1 cellular context compared by ENCODE assay signal in genomic region chr17:63842540-63843386, GRCh38.
TF ChIP-seq lines count a peak whose summit lies in the region.

Gene SMARCD2, minus strand, starts transcription at chr17:63842685. Its CDS starts 11 bp downstream, at chr17:63842674.

TF ChIP-seq in K562, 482 proteins besides CTCF, POLR2A, EP300 and RAD21 (continued from another document and continues in another):
- no peak for TF ChIP-seq TSHZ1 (CRISPR knock-in tag; IDR thresholded peaks at IDR 0.05)
- peak; percentile 69 for TF ChIP-seq PRPF4 (IDR thresholded peaks at IDR 0.05; ENCODE audit: insufficient read depth, low read depth, low read length, poor library complexity, severe bottlenecking)
- TF ChIP-seq, protein P1, sequence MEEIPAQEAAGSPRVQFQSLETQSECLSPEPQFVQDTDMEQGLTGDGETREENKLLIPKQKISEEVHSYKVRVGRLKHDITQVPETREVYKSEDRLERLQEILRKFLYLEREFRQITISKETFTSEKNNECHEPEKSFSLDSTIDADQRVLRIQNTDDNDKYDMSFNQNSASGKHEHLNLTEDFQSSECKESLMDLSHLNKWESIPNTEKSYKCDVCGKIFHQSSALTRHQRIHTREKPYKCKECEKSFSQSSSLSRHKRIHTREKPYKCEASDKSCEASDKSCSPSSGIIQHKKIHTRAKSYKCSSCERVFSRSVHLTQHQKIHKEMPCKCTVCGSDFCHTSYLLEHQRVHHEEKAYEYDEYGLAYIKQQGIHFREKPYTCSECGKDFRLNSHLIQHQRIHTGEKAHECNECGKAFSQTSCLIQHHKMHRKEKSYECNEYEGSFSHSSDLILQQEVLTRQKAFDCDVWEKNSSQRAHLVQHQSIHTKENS (CRISPR knock-in tag; IDR thresholded peaks at IDR 0.05): no peak
- TF ChIP-seq PHB (CRISPR knock-in tag; IDR thresholded peaks at IDR 0.05): no peak
- peak; percentile 47 to 58; a peak in 2 of 4 replicates for TF ChIP-seq KDM1A (IDR thresholded peaks at IDR 0.05)
- TF ChIP-seq STAG1 (CRISPR knock-in tag; IDR thresholded peaks at IDR 0.05; ENCODE audit: borderline replicate concordance): no peak
- peak; percentile 73 for TF ChIP-seq PKNOX1 (IDR thresholded peaks at IDR 0.05)
- no peak for TF ChIP-seq KHSRP (IDR thresholded peaks at IDR 0.05)
- TF ChIP-seq NUFIP1 (IDR thresholded peaks at IDR 0.05; ENCODE audit: partially characterized antibody): peak; percentile 100
- TF ChIP-seq ZNF76 (CRISPR knock-in tag; IDR thresholded peaks at IDR 0.05; ENCODE audit: borderline replicate concordance): peak; percentile 91
- TF ChIP-seq FOXK2 (conservative IDR thresholded peaks at IDR 0.05 in 1 of 2, IDR thresholded peaks at IDR 0.05 in 1 of 2; ENCODE audit: low read depth in 2 of 2): 0 out of 4 replicates have a peak, but pooled peaks have one; percentile 6 to 8
- TF ChIP-seq ASH1L (IDR thresholded peaks at IDR 0.05; ENCODE audit: borderline replicate concordance, low read depth, partially characterized antibody): no peak
- TF ChIP-seq MAFF (IDR thresholded peaks at IDR 0.05; ENCODE audit: low read length): no peak
- peak; percentile 29; the same call in 1 of the 2 replicates for TF ChIP-seq BHLHE40 (IDR thresholded peaks at IDR 0.05; ENCODE audit: low read length)
- TF ChIP-seq, protein P2, sequence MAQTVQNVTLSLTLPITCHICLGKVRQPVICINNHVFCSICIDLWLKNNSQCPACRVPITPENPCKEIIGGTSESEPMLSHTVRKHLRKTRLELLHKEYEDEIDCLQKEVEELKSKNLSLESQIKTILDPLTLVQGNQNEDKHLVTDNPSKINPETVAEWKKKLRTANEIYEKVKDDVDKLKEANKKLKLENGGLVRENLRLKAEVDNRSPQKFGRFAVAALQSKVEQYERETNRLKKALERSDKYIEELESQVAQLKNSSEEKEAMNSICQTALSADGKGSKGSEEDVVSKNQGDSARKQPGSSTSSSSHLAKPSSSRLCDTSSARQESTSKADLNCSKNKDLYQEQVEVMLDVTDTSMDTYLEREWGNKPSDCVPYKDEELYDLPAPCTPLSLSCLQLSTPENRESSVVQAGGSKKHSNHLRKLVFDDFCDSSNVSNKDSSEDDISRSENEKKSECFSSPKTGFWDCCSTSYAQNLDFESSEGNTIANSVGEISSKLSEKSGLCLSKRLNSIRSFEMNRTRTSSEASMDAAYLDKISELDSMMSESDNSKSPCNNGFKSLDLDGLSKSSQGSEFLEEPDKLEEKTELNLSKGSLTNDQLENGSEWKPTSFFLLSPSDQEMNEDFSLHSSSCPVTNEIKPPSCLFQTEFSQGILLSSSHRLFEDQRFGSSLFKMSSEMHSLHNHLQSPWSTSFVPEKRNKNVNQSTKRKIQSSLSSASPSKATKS (CRISPR knock-in tag; IDR thresholded peaks at IDR 0.05): no peak
- TF ChIP-seq ZNF589 (CRISPR knock-in tag; IDR thresholded peaks at IDR 0.05; ENCODE audit: low read depth): peak; percentile 75; the same call in 1 of the 2 replicates
- peak; percentile 72; the same call in 1 of the 2 replicates for TF ChIP-seq TCF7 (IDR thresholded peaks at IDR 0.05; ENCODE audit: borderline replicate concordance)
- TF ChIP-seq E2F6 (IDR thresholded peaks at IDR 0.05; ENCODE audit: borderline replicate concordance in 1 of 2, extremely low read depth in 1 of 2, insufficient read depth in 1 of 2, insufficient read length in 1 of 2, low read depth in 1 of 2, low read length in 1 of 2, poor library complexity in 1 of 2, severe bottlenecking in 1 of 2): peak; percentile 36 to 76
- TF ChIP-seq GTF3C2 (IDR thresholded peaks at IDR 0.05; ENCODE audit: borderline replicate concordance, extremely low read depth, insufficient read length): no peak
- TF ChIP-seq NBN (IDR thresholded peaks at IDR 0.05; ENCODE audit: low read depth): peak; percentile 99
- TF ChIP-seq ZBTB8A (IDR thresholded peaks at IDR 0.05; ENCODE audit: partially characterized antibody): no peak
- TF ChIP-seq CXXC5 (CRISPR knock-in tag; IDR thresholded peaks at IDR 0.05): peak; percentile 98
- TF ChIP-seq RFX5 (IDR thresholded peaks at IDR 0.05; ENCODE audit: low read depth, low read length): peak; percentile 90
- TF ChIP-seq, protein P3, sequence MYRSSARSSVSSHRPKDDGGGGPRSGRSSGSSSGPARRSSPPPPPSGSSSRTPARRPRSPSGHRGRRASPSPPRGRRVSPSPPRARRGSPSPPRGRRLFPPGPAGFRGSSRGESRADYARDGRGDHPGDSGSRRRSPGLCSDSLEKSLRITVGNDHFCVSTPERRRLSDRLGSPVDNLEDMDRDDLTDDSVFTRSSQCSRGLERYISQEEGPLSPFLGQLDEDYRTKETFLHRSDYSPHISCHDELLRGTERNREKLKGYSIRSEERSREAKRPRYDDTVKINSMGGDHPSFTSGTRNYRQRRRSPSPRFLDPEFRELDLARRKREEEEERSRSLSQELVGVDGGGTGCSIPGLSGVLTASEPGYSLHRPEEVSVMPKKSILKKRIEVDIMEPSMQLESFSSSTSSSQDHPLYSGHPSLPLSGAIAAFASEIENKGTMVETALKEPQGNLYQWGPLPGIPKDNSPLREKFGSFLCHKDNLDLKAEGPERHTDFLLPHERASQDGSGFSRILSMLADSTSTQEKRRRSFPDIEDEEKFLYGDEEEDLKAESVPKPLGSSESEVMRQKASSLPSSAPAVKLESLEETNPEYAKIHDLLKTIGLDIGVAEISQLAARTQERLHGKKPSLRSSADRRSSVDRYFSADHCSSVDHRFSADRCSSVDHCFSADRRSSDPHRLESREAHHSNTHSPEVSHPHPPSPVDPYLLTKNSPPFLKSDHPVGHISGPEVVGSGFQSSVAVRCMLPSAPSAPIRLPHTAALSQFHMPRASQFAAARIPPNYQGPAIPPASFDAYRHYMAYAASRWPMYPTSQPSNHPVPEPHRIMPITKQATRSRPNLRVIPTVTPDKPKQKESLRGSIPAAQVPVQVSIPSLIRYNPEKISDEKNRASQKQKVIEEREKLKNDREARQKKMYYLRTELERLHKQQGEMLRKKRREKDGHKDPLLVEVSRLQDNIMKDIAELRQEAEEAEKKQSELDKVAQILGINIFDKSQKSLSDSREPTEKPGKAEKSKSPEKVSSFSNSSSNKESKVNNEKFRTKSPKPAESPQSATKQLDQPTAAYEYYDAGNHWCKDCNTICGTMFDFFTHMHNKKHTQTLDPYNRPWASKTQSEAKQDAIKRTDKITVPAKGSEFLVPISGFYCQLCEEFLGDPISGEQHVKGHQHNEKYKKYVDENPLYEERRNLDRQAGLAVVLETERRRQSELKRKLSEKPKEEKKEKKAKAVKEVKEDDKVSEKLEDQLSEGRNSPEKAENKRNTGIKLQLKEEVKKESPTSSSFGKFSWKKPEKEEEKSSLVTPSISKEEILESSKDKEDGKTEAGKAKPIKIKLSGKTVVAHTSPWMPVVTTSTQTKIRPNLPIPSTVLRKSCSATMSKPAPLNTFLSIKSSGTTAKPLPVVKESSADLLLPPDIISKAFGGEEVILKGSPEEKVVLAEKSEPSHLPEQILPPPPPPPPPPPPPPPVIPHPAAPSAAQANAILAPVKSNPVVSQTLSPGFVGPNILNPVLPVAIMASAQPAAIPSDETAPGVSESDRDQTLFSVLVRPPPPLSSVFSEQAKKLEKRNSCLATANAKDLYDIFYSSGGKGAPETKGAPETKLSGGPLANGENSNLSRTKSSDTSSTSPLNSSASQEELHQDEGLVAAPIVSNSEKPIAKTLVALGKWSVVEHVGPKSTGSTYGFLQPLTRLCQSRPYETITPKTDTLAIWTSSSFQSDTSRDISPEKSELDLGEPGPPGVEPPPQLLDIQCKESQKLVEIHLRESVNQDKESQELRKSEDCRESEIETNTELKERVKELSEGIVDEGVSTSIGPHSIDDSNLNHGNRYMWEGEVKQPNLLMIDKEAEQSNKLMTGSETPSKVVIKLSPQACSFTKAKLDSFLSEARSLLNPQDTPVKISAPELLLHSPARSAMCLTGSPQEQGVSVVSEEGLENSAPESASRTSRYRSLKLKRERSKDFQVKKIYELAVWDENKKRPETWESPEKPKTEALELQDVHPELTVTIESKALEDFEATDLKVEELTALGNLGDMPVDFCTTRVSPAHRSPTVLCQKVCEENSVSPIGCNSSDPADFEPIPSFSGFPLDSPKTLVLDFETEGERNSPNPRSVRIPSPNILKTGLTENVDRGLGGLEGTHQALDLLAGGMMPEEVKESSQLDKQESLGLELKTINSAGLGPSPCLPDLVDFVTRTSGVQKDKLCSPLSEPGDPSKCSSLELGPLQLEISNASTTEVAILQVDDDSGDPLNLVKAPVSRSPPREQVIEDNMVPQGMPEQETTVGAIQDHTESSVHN (IDR thresholded peaks at IDR 0.05; ENCODE audit: borderline replicate concordance in 1 of 2, low read depth in 1 of 2): no peak
- TF ChIP-seq NR2F6 (CRISPR knock-in tag; IDR thresholded peaks at IDR 0.05): peak; percentile 80
- no peak for TF ChIP-seq ARID2 (IDR thresholded peaks at IDR 0.05)
- peak; percentile 96 for TF ChIP-seq CHD2 (IDR thresholded peaks at IDR 0.05; ENCODE audit: low read depth, low read length)
- peak; percentile 75; the same call in 1 of the 2 replicates for TF ChIP-seq DMBX1 (CRISPR knock-in tag; IDR thresholded peaks at IDR 0.05; ENCODE audit: borderline replicate concordance)
- TF ChIP-seq HDAC2 (IDR thresholded peaks at IDR 0.05): peak; percentile 65
- TF ChIP-seq CEBPG (CRISPR knock-in tag; IDR thresholded peaks at IDR 0.05): no peak
- TF ChIP-seq CEBPG (tag; conservative IDR thresholded peaks at IDR 0.05 in 1 of 2, IDR thresholded peaks at IDR 0.05 in 1 of 2): no peak
- TF ChIP-seq SMAD3 (CRISPR knock-in tag; conservative IDR thresholded peaks at IDR 0.05): peak; percentile 81; the same call in 1 of the 2 replicates
- TF ChIP-seq ZNF75A (CRISPR knock-in tag; IDR thresholded peaks at IDR 0.05): no peak
- no peak for TF ChIP-seq POLR2AphosphoS2 (IDR thresholded peaks at IDR 0.05; ENCODE audit: low read length)
- TF ChIP-seq, protein P4, sequence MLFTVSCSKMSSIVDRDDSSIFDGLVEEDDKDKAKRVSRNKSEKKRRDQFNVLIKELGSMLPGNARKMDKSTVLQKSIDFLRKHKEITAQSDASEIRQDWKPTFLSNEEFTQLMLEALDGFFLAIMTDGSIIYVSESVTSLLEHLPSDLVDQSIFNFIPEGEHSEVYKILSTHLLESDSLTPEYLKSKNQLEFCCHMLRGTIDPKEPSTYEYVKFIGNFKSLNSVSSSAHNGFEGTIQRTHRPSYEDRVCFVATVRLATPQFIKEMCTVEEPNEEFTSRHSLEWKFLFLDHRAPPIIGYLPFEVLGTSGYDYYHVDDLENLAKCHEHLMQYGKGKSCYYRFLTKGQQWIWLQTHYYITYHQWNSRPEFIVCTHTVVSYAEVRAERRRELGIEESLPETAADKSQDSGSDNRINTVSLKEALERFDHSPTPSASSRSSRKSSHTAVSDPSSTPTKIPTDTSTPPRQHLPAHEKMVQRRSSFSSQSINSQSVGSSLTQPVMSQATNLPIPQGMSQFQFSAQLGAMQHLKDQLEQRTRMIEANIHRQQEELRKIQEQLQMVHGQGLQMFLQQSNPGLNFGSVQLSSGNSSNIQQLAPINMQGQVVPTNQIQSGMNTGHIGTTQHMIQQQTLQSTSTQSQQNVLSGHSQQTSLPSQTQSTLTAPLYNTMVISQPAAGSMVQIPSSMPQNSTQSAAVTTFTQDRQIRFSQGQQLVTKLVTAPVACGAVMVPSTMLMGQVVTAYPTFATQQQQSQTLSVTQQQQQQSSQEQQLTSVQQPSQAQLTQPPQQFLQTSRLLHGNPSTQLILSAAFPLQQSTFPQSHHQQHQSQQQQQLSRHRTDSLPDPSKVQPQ (CRISPR knock-in tag; IDR thresholded peaks at IDR 0.05; ENCODE audit: borderline replicate concordance): no peak
